1 cellular context compared by ENCODE assay signal in genomic region chr19:45771331-45771933, GRCh38.
A peak's percentile ranks its signal among the peaks of the same experiment; 100 is the strongest.
TF ChIP-seq lines count a peak whose summit lies in the region.

No MANE protein-coding gene starts in this region.

TF ChIP-seq in K562, 482 proteins besides CTCF, POLR2A, EP300 and RAD21:
- no peak for TF ChIP-seq RBM22 (IDR thresholded peaks at IDR 0.05; ENCODE audit: low read depth, low read length, poor library complexity, severe bottlenecking)
- TF ChIP-seq HMG20A (CRISPR knock-in tag; conservative IDR thresholded peaks at IDR 0.05) = no peak
- peak; percentile 54 for TF ChIP-seq FIP1L1 (IDR thresholded peaks at IDR 0.05; ENCODE audit: low read depth, low read length, poor library complexity, severe bottlenecking)
- peak; percentile 68 for TF ChIP-seq POLR2G (IDR thresholded peaks at IDR 0.05; ENCODE audit: low read depth, low read length)
- TF ChIP-seq MXI1 (IDR thresholded peaks at IDR 0.05; ENCODE audit: low read depth, low read length) = no peak
- TF ChIP-seq ZNF175 (CRISPR knock-in tag; IDR thresholded peaks at IDR 0.05; ENCODE audit: low read depth) = no peak
- no peak for TF ChIP-seq ZKSCAN3 (CRISPR knock-in tag; IDR thresholded peaks at IDR 0.05)
TF ChIP-seq in K562: peak in this region for 2.
